ENCODE assay signal across 8 cellular contexts in genomic region chr6:11732036-11732545, GRCh38. TPM values are rescaled to one million over a fixed set of nuclear protein-coding genes. Genes with fewer than 3 reads are reported as not detected.
A peak's percentile ranks its signal among the peaks of the same experiment; 100 is the strongest.
DNase-seq lines count a peak whose midpoint lies in the region; ATAC-seq and TF ChIP-seq lines count a peak whose summit lies in the region.

No MANE protein-coding gene starts in this region.

- peak overlapping the region; percentile 24 for H3K27ac Mint-ChIP-seq in activated naive CD4-positive, alpha-beta T cell treated with anti-CD3 and anti-CD28 coated beads, Interleukin-2, amount 10 ng/mL, durations not matched to agents 7 days and 5 days

- ATAC-seq in GM21381 (IDR thresholded peaks at IDR 0.05; ENCODE audit: unreplicated experiment), result peak; percentile 71

- peak overlapping the region; percentile 3 for H3K4me3 Mint-ChIP-seq in activated naive CD4-positive, alpha-beta T cell treated with anti-CD3 and anti-CD28 coated beads, Interleukin-2, amount 10 ng/mL, durations not matched to agents 7 days and 5 days

- DNase-seq in EL (peak; percentile 23), KG1 (lab: John Stamatoyannopoulos, UW) (peak; percentile 30), lower leg skin (ENCODE audit: low spot score in 2 of 2) (peak; percentile 86 to 94), suprapubic skin (ENCODE audit: low spot score in 2 of 2) (peak; percentile 88 to 91), DMS153 (lab: John Stamatoyannopoulos, UW) (no peak), AG08396 (ENCODE audit: low spot score) (no peak)
- peak; percentile 42 for DNase-seq in activated naive CD4-positive, alpha-beta T cell treated with anti-CD3 and anti-CD28 coated beads, Interleukin-2, amount 10 ng/mL, durations not matched to agents 7 days and 5 days

- H3K27me3 Mint-ChIP-seq in activated naive CD4-positive, alpha-beta T cell treated with anti-CD3 and anti-CD28 coated beads, Interleukin-2, amount 10 ng/mL, durations not matched to agents 7 days and 5 days, result no peaks in the 10 kb centered on the region

- 46 to 63% methylated on average over 11 of the region's 11 CpGs for WGBS in lower leg skin, 2 donors
- 60% methylated on average over 11 of the region's 11 CpGs for WGBS in suprapubic skin

- H3K36me3 ChIP-seq in suprapubic skin, result no peaks in the 10 kb centered on the region

- TF ChIP-seq EP300 in suprapubic skin (IDR thresholded peaks at IDR 0.05), result no peak

- H3K36me3 Mint-ChIP-seq in activated naive CD4-positive, alpha-beta T cell treated with anti-CD3 and anti-CD28 coated beads, Interleukin-2, amount 10 ng/mL, durations not matched to agents 7 days and 5 days, result peaks cover 3% of the 10 kb centered on the region

- H3K27me3 ChIP-seq in suprapubic skin, result no peaks in the 10 kb centered on the region

- peak overlapping the region; percentile 60 for H3K27ac ChIP-seq in suprapubic skin

- H3K4me3 ChIP-seq in lower leg skin (ENCODE audit: low read depth, poor library complexity, severe bottlenecking) (no peak overlapping the region), suprapubic skin (no peak overlapping the region)

- peaks cover 2% of the 10 kb centered on the region for H3K9me3 Mint-ChIP-seq in activated naive CD4-positive, alpha-beta T cell treated with anti-CD3 and anti-CD28 coated beads, Interleukin-2, amount 10 ng/mL, durations not matched to agents 7 days and 5 days

- peaks cover 12% of the 10 kb centered on the region for H3K4me1 ChIP-seq in suprapubic skin

- no peak for TF ChIP-seq CTCF in lower leg skin (IDR thresholded peaks at IDR 0.05)
- no peak for TF ChIP-seq CTCF in suprapubic skin (IDR thresholded peaks at IDR 0.05)

- peaks cover 58% of the 10 kb centered on the region for H3K4me1 Mint-ChIP-seq in activated naive CD4-positive, alpha-beta T cell treated with anti-CD3 and anti-CD28 coated beads, Interleukin-2, amount 10 ng/mL, durations not matched to agents 7 days and 5 days

- H3K9me3 ChIP-seq in suprapubic skin, result no peaks in the 10 kb centered on the region

- CTCF ChIA-PET in activated naive CD4-positive, alpha-beta T cell treated with anti-CD3 and anti-CD28 coated beads, Interleukin-2, amount 10 ng/mL, durations not matched to agents 7 days and 5 days (lab: Charles Lee), result interaction anchor here (0.9 to 1.8 kb wide), 8 partner anchors 9 to 276 kb away, joined by 3 to 6 read pairs (median 3); no protein-coding TSS in a partner anchor

- intact Hi-C loops in lower leg skin (cut with DNase I; ENCODE audit: low total_unique reads), result no loop called here

- TF ChIP-seq POLR2A in lower leg skin (IDR thresholded peaks at IDR 0.05), result no peak
- no peak for TF ChIP-seq POLR2A in suprapubic skin (IDR thresholded peaks at IDR 0.05)

RNA-seq across cellular contexts. Expression of gene ADTRP, which starts 46.5 kb away (rescaled TPM):
- total RNA-seq in lower leg skin (10 to 100 TPM in 3 of 4 donors, 1 to 10 TPM in 1; 9.1 to 40.4 (median 21.8) TPM), suprapubic skin (10 to 100 TPM; 19.6 to 39.5 (median 26.2) TPM)

Comparison
In these comparisons a context has a peak if more than half of its experiments do, and no peak if none do; other contexts are left out.
1. DNase-seq: peak in EL (single experiment), KG1 (single experiment), activated naive CD4-positive, alpha-beta T cell treated with anti-CD3 and anti-CD28 coated beads, Interleukin-2, amount 10 ng/mL, durations not matched to agents 7 days and 5 days (single experiment), lower leg skin (2 of 2) and suprapubic skin (2 of 2); none in DMS153 (single experiment) and AG08396 (single experiment).